ENCODE assay signal across 1 cellular context in genomic region chr3:139607981-139608380, GRCh38.
TF ChIP-seq lines count a peak whose summit lies in the region.

No MANE protein-coding gene starts in this region.

TF ChIP-seq in H1, 55 proteins besides CTCF, POLR2A, EP300 and RAD21:
- TF ChIP-seq SP1 (IDR thresholded peaks at IDR 0.05; ENCODE audit: low read depth, low read length): no peak
- TF ChIP-seq TAF1 (IDR thresholded peaks at IDR 0.05; ENCODE audit: low read depth, low read length): no peak
- TF ChIP-seq CTBP2 (IDR thresholded peaks at IDR 0.05; ENCODE audit: borderline replicate concordance, insufficient read depth, insufficient read length, low read length): no peak
- TF ChIP-seq SP4 (IDR thresholded peaks at IDR 0.05; ENCODE audit: low read length): no peak
- TF ChIP-seq SIRT6 (IDR thresholded peaks at IDR 0.05; ENCODE audit: low read length): no peak
- TF ChIP-seq ASH2L (IDR thresholded peaks at IDR 0.05; ENCODE audit: low read length): no peak
- TF ChIP-seq GTF2F1 (IDR thresholded peaks at IDR 0.05; ENCODE audit: borderline replicate concordance, low read depth, low read length): no peak
- no peak for TF ChIP-seq TAF7 (optimal IDR thresholded peaks at IDR 0.05; ENCODE audit: borderline replicate concordance, low read depth, low read length)
- TF ChIP-seq EZH2 (IDR thresholded peaks at IDR 0.05; ENCODE audit: low read depth, low read length, severe bottlenecking): no peak
- no peak for TF ChIP-seq CBX5 (IDR thresholded peaks at IDR 0.05; ENCODE audit: low read depth, low read length)
- no peak for TF ChIP-seq TCF12 (IDR thresholded peaks at IDR 0.05; ENCODE audit: low read depth, low read length)
- no peak for TF ChIP-seq RXRA (IDR thresholded peaks at IDR 0.05; ENCODE audit: insufficient read depth, low read depth, low read length)
- TF ChIP-seq BACH1 (IDR thresholded peaks at IDR 0.05; ENCODE audit: low read length): no peak
- TF ChIP-seq ZNF274 (IDR thresholded peaks at IDR 0.05; ENCODE audit: borderline replicate concordance, extremely low read depth, low read length): no peak
- TF ChIP-seq CHD2 (IDR thresholded peaks at IDR 0.05; ENCODE audit: low read length): no peak
- no peak for TF ChIP-seq PHF8 (conservative IDR thresholded peaks at IDR 0.05; ENCODE audit: low read depth, low read length)
